Comparison of ENCODE assay signal across 1 cellular context in the genomic region with DNA sequence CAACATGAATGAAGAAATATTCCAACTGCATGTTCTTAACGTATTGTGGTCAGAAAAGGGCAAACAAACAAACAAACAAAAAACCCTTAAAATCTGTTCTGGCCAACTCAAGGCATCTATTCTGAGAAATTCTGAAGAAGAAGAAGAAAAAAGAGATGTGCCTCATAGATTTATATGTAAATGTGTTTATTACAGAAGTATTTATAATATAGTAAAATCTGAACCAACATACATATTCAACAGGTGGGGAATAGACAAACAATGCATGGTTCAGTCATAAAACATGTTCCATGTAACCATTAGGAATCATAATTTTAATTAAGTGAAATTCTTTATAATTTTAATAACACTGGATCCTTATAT.
TF ChIP-seq lines count a peak whose summit lies in the region.

No MANE protein-coding gene starts in this region.

TF ChIP-seq in HepG2, 621 proteins besides CTCF, POLR2A, EP300 and RAD21 (continued from another document):
- no peak for TF ChIP-seq ZNF766 (CRISPR knock-in tag; IDR thresholded peaks at IDR 0.05; ENCODE audit: borderline replicate concordance)
- no peak for TF ChIP-seq HOXA5 (CRISPR knock-in tag; IDR thresholded peaks at IDR 0.05)
- no peak for TF ChIP-seq ZNF260 (CRISPR knock-in tag; IDR thresholded peaks at IDR 0.05; ENCODE audit: borderline replicate concordance, low read depth)
- TF ChIP-seq, protein P1, sequence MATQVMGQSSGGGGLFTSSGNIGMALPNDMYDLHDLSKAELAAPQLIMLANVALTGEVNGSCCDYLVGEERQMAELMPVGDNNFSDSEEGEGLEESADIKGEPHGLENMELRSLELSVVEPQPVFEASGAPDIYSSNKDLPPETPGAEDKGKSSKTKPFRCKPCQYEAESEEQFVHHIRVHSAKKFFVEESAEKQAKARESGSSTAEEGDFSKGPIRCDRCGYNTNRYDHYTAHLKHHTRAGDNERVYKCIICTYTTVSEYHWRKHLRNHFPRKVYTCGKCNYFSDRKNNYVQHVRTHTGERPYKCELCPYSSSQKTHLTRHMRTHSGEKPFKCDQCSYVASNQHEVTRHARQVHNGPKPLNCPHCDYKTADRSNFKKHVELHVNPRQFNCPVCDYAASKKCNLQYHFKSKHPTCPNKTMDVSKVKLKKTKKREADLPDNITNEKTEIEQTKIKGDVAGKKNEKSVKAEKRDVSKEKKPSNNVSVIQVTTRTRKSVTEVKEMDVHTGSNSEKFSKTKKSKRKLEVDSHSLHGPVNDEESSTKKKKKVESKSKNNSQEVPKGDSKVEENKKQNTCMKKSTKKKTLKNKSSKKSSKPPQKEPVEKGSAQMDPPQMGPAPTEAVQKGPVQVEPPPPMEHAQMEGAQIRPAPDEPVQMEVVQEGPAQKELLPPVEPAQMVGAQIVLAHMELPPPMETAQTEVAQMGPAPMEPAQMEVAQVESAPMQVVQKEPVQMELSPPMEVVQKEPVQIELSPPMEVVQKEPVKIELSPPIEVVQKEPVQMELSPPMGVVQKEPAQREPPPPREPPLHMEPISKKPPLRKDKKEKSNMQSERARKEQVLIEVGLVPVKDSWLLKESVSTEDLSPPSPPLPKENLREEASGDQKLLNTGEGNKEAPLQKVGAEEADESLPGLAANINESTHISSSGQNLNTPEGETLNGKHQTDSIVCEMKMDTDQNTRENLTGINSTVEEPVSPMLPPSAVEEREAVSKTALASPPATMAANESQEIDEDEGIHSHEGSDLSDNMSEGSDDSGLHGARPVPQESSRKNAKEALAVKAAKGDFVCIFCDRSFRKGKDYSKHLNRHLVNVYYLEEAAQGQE (IDR thresholded peaks at IDR 0.05; ENCODE audit: borderline replicate concordance in 1 of 2, low read depth in 1 of 2, low read length in 2 of 2): no peak
- no peak for TF ChIP-seq DNMT3B (CRISPR knock-in tag; conservative IDR thresholded peaks at IDR 0.05)
- TF ChIP-seq, protein P2, sequence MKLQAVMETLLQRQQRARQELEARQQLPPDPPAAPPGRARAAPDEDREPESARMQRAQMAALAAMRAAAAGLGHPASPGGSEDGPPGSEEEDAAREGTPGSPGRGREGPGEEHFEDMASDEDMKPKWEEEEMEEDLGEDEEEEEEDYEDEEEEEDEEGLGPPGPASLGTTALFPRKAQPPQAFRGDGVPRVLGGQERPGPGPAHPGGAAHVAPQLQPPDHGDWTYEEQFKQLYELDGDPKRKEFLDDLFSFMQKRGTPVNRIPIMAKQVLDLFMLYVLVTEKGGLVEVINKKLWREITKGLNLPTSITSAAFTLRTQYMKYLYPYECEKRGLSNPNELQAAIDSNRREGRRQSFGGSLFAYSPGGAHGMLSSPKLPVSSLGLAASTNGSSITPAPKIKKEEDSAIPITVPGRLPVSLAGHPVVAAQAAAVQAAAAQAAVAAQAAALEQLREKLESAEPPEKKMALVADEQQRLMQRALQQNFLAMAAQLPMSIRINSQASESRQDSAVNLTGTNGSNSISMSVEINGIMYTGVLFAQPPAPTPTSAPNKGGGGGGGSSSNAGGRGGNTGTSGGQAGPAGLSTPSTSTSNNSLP (IDR thresholded peaks at IDR 0.05; ENCODE audit: low read depth, low read length): no peak
- TF ChIP-seq RFX3 (CRISPR knock-in tag; IDR thresholded peaks at IDR 0.05): no peak
- no peak for TF ChIP-seq ZSCAN21 (CRISPR knock-in tag; IDR thresholded peaks at IDR 0.05; ENCODE audit: borderline replicate concordance)
- TF ChIP-seq KDM3A (CRISPR knock-in tag; IDR thresholded peaks at IDR 0.05; ENCODE audit: low read depth): no peak
- no peak for TF ChIP-seq ZNF282 (IDR thresholded peaks at IDR 0.05; ENCODE audit: partially characterized antibody)
- no peak for TF ChIP-seq NKX3-1 (CRISPR knock-in tag; IDR thresholded peaks at IDR 0.05)
- TF ChIP-seq, protein P3, sequence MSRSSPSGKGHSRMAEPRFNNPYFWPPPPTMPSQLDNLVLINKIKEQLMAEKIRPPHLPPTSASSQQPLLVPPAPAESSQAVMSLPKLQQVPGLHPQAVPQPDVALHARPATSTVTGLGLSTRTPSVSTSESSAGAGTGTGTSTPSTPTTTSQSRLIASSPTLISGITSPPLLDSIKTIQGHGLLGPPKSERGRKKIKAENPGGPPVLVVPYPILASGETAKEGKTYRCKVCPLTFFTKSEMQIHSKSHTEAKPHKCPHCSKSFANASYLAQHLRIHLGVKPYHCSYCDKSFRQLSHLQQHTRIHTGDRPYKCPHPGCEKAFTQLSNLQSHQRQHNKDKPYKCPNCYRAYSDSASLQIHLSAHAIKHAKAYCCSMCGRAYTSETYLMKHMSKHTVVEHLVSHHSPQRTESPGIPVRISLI (CRISPR knock-in tag; IDR thresholded peaks at IDR 0.05; ENCODE audit: borderline replicate concordance): no peak
- no peak for TF ChIP-seq NBN (conservative IDR thresholded peaks at IDR 0.05)
- no peak for TF ChIP-seq IKZF4 (CRISPR knock-in tag; IDR thresholded peaks at IDR 0.05; ENCODE audit: borderline replicate concordance, low read depth, not compliant biosample characterization)
